1 cellular context compared by ENCODE assay signal in the genomic region with DNA sequence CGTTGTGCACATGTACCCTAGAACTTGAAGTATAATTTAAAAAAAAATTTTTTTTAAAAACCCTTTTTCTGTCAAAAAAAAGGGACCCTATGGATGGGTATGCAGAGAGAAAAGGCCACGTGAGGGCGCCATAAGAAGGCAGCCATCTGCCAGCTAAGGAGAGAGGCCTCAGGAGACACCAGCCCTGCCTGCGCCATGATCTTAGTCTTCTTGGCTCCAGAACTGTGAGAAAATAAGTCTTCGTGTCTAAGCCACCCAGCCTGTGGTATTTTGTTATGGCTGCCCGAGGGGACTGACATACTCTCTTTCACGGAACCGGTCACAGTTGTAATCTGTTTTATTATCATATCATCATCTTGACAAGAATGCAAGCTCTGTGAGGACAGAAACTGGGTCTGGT.
TF ChIP-seq lines count a peak whose summit lies in the region.

No MANE protein-coding gene starts in this region.

TF ChIP-seq in SK-N-SH, 30 proteins besides CTCF, POLR2A, EP300 and RAD21 (continued from another document):
- TF ChIP-seq, protein P1, sequence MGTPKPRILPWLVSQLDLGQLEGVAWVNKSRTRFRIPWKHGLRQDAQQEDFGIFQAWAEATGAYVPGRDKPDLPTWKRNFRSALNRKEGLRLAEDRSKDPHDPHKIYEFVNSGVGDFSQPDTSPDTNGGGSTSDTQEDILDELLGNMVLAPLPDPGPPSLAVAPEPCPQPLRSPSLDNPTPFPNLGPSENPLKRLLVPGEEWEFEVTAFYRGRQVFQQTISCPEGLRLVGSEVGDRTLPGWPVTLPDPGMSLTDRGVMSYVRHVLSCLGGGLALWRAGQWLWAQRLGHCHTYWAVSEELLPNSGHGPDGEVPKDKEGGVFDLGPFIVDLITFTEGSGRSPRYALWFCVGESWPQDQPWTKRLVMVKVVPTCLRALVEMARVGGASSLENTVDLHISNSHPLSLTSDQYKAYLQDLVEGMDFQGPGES (IDR thresholded peaks at IDR 0.05; ENCODE audit: low read depth, low read length) = no peak
- no peak for TF ChIP-seq YY1 (IDR thresholded peaks at IDR 0.05; ENCODE audit: low read depth)
- no peak for TF ChIP-seq POLR2AphosphoS5 (IDR thresholded peaks at IDR 0.05; ENCODE audit: low read depth, low read length)
- no peak for TF ChIP-seq MXI1 (IDR thresholded peaks at IDR 0.05; ENCODE audit: low read depth, low read length)
- TF ChIP-seq, protein P2, sequence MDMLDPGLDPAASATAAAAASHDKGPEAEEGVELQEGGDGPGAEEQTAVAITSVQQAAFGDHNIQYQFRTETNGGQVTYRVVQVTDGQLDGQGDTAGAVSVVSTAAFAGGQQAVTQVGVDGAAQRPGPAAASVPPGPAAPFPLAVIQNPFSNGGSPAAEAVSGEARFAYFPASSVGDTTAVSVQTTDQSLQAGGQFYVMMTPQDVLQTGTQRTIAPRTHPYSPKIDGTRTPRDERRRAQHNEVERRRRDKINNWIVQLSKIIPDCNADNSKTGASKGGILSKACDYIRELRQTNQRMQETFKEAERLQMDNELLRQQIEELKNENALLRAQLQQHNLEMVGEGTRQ (IDR thresholded peaks at IDR 0.05; ENCODE audit: borderline replicate concordance, low read depth, low read length) = no peak
- TF ChIP-seq FOXM1 (IDR thresholded peaks at IDR 0.05; ENCODE audit: low read depth) = no peak
- TF ChIP-seq TAF1 (IDR thresholded peaks at IDR 0.05; ENCODE audit: borderline replicate concordance, low read depth, low read length) = no peak
- no peak for TF ChIP-seq CHD2 (IDR thresholded peaks at IDR 0.05; ENCODE audit: low read length, partially characterized antibody)
- TF ChIP-seq, protein P3, sequence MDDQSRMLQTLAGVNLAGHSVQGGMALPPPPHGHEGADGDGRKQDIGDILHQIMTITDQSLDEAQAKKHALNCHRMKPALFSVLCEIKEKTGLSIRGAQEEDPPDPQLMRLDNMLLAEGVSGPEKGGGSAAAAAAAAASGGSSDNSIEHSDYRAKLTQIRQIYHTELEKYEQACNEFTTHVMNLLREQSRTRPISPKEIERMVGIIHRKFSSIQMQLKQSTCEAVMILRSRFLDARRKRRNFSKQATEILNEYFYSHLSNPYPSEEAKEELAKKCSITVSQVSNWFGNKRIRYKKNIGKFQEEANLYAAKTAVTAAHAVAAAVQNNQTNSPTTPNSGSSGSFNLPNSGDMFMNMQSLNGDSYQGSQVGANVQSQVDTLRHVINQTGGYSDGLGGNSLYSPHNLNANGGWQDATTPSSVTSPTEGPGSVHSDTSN (IDR thresholded peaks at IDR 0.05) = no peak
- no peak for TF ChIP-seq GATA2 (CRISPR knock-in tag; IDR thresholded peaks at IDR 0.05)
TF ChIP-seq in SK-N-SH: peak in this region for 0.
